ENCODE assay signal across 8 cellular contexts in genomic region chr9:95510610-95511231, GRCh38.
DNase-seq lines count a peak whose midpoint lies in the region; ATAC-seq and TF ChIP-seq lines count a peak whose summit lies in the region.

No MANE protein-coding gene starts in this region.

- peak; percentile 97 for DNase-seq in AG10803 (ENCODE audit: low read depth)
- DNase-seq in NCI-H446 (lab: John Stamatoyannopoulos, UW) = peak; percentile 76 to 91
- peak; percentile 78 to 81 for DNase-seq in activated CD4-positive, alpha-beta T cell treated with anti-CD3 and anti-CD28 coated beads for 4 hours
- DNase-seq in choroid plexus epithelial cell (ENCODE audit: low read depth) = peak; percentile 97
- DNase-seq in kidney tubule cell (ENCODE audit: low spot score) = peak; percentile 98
- peak; percentile 61 to 80 for DNase-seq in stimulated activated CD4-positive, alpha-beta T cell treated with anti-CD3 and anti-CD28 coated beads, Interleukin-15, amount 100 ng/mL, for 1 hour (ENCODE audit: low read depth in 1 of 2, low spot score in 1 of 2)

- TF ChIP-seq CTCF in AG10803 (conservative IDR thresholded peaks at IDR 0.05; ENCODE audit: low read length) (no peak), choroid plexus epithelial cell (conservative IDR thresholded peaks at IDR 0.05; ENCODE audit: low read depth, low read length) (no peak)

- ATAC-seq in GM19025 (IDR thresholded peaks at IDR 0.05; ENCODE audit: low read depth, unreplicated experiment) (peak; percentile 42), HG03354 (IDR thresholded peaks at IDR 0.05; ENCODE audit: poor library complexity, severe bottlenecking, unreplicated experiment) (peak; percentile 39)

- H3K4me3 ChIP-seq in AG10803 (ENCODE audit: low read length) = peak overlapping the region; percentile 86
- peak overlapping the region; percentile 80 for H3K4me3 ChIP-seq in choroid plexus epithelial cell (ENCODE audit: low read depth, low read length)

Comparison
In these comparisons a context has a peak if more than half of its experiments do, and no peak if none do; other contexts are left out.
1. Peak in every context shown above with its lines: DNase-seq, ATAC-seq and H3K4me3 ChIP-seq.